ENCODE assay signal across 28 cellular contexts in genomic region chr7:10210000-10210399, GRCh38.
"Had no signal": no experiment of that assay in that cellular context is flagged by ENCODE, and none has a peak within 500 bp of the region (broad histone marks: within the 10 kb centered on the region; RNA-seq: fewer than 3 reads in every experiment).

No MANE protein-coding gene starts in this region.

- H3K27ac ChIP-seq: parathyroid adenoma, psoas muscle, skin epidermis, stomach, testis, thyroid gland, transverse colon, upper lobe of left lung, vagina had no signal

- H3K27me3 Mint-ChIP-seq: naive B cell; stimulated activated naive B cell treated with anti-CD40 and anti-IgM and Interleukin-4, amounts not matched to agents 10 μg/mL and 1 μg/mL and 100 μg/mL, for 72 hours had no signal

- H3K36me3 ChIP-seq: stomach, thyroid gland, transverse colon, upper lobe of left lung, vagina had no signal

- H3K9me3 ChIP-seq: psoas muscle, testis, thyroid gland, vagina had no signal

- H3K36me3 Mint-ChIP-seq: mesothelial cell of epicardium; naive B cell; natural killer cell; stimulated activated naive B cell treated with anti-CD40 and anti-IgM and Interleukin-4, amounts not matched to agents 10 μg/mL and 1 μg/mL and 100 μg/mL, for 72 hours had no signal

- FAIRE-seq: islet of Langerhans had no signal

- H3K4me3 ChIP-seq: lung, psoas muscle, skin epidermis, stomach, testis, thyroid gland, transverse colon, upper lobe of left lung, vagina had no signal

- H3K79me2 ChIP-seq: parathyroid adenoma had no signal

- H3K27me3 ChIP-seq: stomach, testis, thyroid gland, transverse colon, upper lobe of left lung, vagina had no signal

- DNase-seq: head of caudate nucleus; hypothalamus; immature natural killer cell; kidney; mesendoderm; naive B cell; natural killer cell; nephron progenitor cell; nucleus accumbens; psoas muscle; stimulated activated CD4-positive, alpha-beta T cell treated with anti-CD3 and anti-CD28 coated beads, Interleukin-12 subunit alpha, Interleukin-12 subunit beta, amount 100 ng/mL, for 4 hours; stimulated activated CD4-positive, alpha-beta T cell treated with anti-CD3 and anti-CD28 coated beads, Interleukin-15, amount 100 ng/mL, for 24 hours; stimulated activated CD4-positive, alpha-beta T cell treated with anti-CD3 and anti-CD28 coated beads, Interleukin-2, amount 100 ng/mL, for 24 hours; stimulated activated CD4-positive, alpha-beta T cell treated with anti-CD3 and anti-CD28 coated beads, Interleukin-4, amount 100 ng/mL, for 1 hour; stimulated activated naive B cell treated with anti-CD40 and anti-IgM and Interleukin-4, amounts not matched to agents 10 μg/mL and 1 μg/mL and 100 μg/mL, for 72 hours; stimulated activated naive CD8-positive, alpha-beta T cell treated with anti-CD3 and anti-CD28 coated beads, Interleukin-15, Interleukin-2, amounts not matched to agents 100 U/mL and 50 U/mL, for 24 hours; stomach; testis; thyroid gland; transverse colon; upper lobe of left lung had no signal

- H3K4me1 ChIP-seq: parathyroid adenoma, psoas muscle, testis, thyroid gland, transverse colon, upper lobe of left lung, vagina had no signal

- H3K27ac Mint-ChIP-seq: immature natural killer cell; mesothelial cell of epicardium; naive B cell; natural killer cell; nephron progenitor cell; stimulated activated naive B cell treated with anti-CD40 and anti-IgM and Interleukin-4, amounts not matched to agents 10 μg/mL and 1 μg/mL and 100 μg/mL, for 72 hours had no signal

- H2AFZ ChIP-seq: parathyroid adenoma had no signal

- H3K4me1 Mint-ChIP-seq: immature natural killer cell; naive B cell; natural killer cell; nephron progenitor cell; stimulated activated naive B cell treated with anti-CD40 and anti-IgM and Interleukin-4, amounts not matched to agents 10 μg/mL and 1 μg/mL and 100 μg/mL, for 72 hours had no signal

- H3K4me3 Mint-ChIP-seq: immature natural killer cell; mesothelial cell of epicardium; naive B cell; natural killer cell; nephron progenitor cell; stimulated activated naive B cell treated with anti-CD40 and anti-IgM and Interleukin-4, amounts not matched to agents 10 μg/mL and 1 μg/mL and 100 μg/mL, for 72 hours had no signal

- H3K9ac ChIP-seq: parathyroid adenoma had no signal

- ATAC-seq: natural killer cell; psoas muscle; sciatic nerve; stimulated activated naive B cell treated with anti-CD40 and anti-IgM and Interleukin-4, amounts not matched to agents 10 μg/mL and 1 μg/mL and 100 μg/mL, for 72 hours; stimulated activated naive CD8-positive, alpha-beta T cell treated with anti-CD3 and anti-CD28 coated beads, Interleukin-15, Interleukin-2, amounts not matched to agents 100 U/mL and 50 U/mL, for 24 hours had no signal
